17 cellular contexts compared by ENCODE assay signal in the genomic region with DNA sequence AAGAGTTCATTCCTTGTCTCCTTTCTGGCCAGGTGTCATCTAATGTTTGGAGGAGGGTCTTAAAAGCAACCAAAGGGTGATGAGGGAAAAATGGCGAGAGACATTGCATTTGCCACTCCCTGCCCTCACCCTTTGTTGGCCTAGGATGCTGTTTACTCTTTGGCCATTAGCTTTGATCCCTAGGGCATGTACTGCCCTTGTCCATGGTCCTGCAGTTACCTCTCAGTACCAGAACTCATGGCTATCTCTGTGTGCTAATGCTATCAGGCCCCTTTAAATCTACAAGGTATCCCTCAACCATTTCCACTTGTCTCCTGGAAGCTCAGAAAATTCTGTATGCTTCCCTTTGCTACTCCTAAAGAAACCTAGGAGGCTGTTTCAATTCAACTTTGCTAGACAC.
DNase-seq lines count a peak whose midpoint lies in the region; ATAC-seq and TF ChIP-seq lines count a peak whose summit lies in the region.
"Had no signal": no experiment of that assay in that cellular context is flagged by ENCODE, and none has a peak within 500 bp of the region (broad histone marks: within the 10 kb centered on the region; RNA-seq: fewer than 3 reads in every experiment).

No MANE protein-coding gene starts in this region.

- H3K36me3 Mint-ChIP-seq in activated naive CD4-positive, alpha-beta T cell treated with anti-CD3 and anti-CD28 coated beads, Interleukin-2, amount 50 U/mL, for 72 hours, result no peaks in the 10 kb centered on the region
- H3K36me3 Mint-ChIP-seq: CD8-positive, alpha-beta T cell had no signal

- H3K79me2 ChIP-seq in DND-41 (ENCODE audit: insufficient read depth, low read length), result no peaks in the 10 kb centered on the region
- H3K79me2 ChIP-seq in mammary epithelial cell (ENCODE audit: insufficient read depth, low read length), result no peaks in the 10 kb centered on the region

- no TSS peak for BruUV-seq in mammary epithelial cell (replicated peaks; lab: Mats Ljungman, UMichigan)

- dilution Hi-C loops in mammary epithelial cell (cut with HindIII; ENCODE audit: low sequenced_read_pairs), result no loop called here

- H3K4me2 ChIP-seq in DND-41 (ENCODE audit: insufficient read depth, low read length) (no peak overlapping the region), mammary epithelial cell (ENCODE audit: insufficient read depth, low read depth, low read length) (no peak overlapping the region)

- H3K4me1 ChIP-seq in DND-41 (ENCODE audit: insufficient read depth, low read length) (no peaks in the 10 kb centered on the region), mammary epithelial cell (ENCODE audit: insufficient read depth, low read length) (no peaks in the 10 kb centered on the region)
- H3K4me1 ChIP-seq: esophagus squamous epithelium had no signal

- TF ChIP-seq CTCF in DND-41 (IDR thresholded peaks at IDR 0.05; ENCODE audit: borderline replicate concordance, extremely low read depth, low read length, poor library complexity, severe bottlenecking), result no peak
- TF ChIP-seq CTCF in NB4 (IDR thresholded peaks at IDR 0.05; ENCODE audit: low read depth, low read length), result no peak
- TF ChIP-seq CTCF in mammary epithelial cell (conservative IDR thresholded peaks at IDR 0.05 in 1 of 2, IDR thresholded peaks at IDR 0.05 in 1 of 2; ENCODE audit: extremely low read depth in 1 of 2, insufficient read depth in 1 of 2, low read depth in 1 of 2, low read length in 2 of 2), result no peak

- H3K9ac ChIP-seq in DND-41 (ENCODE audit: low read depth, low read length) (no peak overlapping the region), mammary epithelial cell (ENCODE audit: insufficient read depth, low read length) (no peak overlapping the region)

- intact Hi-C loops in mammary epithelial cell (cut with micrococcal nuclease), result no loop called here

- WGBS in mammary epithelial cell (ENCODE audit: low coverage, missing lambda C conversion rate), result 29% methylated on average over 1 of the region's 1 CpG

- no peak overlapping the region for H3K27ac ChIP-seq in DND-41 (ENCODE audit: low read length)
- H3K27ac ChIP-seq in mammary epithelial cell (ENCODE audit: insufficient read depth, low read depth, low read length), result no peak overlapping the region
- H3K27ac ChIP-seq: dorsolateral prefrontal cortex, esophagus squamous epithelium had no signal

- ATAC-seq in DND-41 (ENCODE audit: insufficient read depth, low read depth) (no peak), left lobe of liver (peak; percentile 62), GM19455 (IDR thresholded peaks at IDR 0.05; ENCODE audit: unreplicated experiment) (no peak)
- no peak for ATAC-seq in activated naive CD4-positive, alpha-beta T cell treated with anti-CD3 and anti-CD28 coated beads, Interleukin-2, amount 50 U/mL, for 72 hours
- ATAC-seq: activated CD4-positive, alpha-beta T cell treated with anti-CD3 and anti-CD28 coated beads for 36 hours; CD8-positive, alpha-beta T cell; stimulated activated naive CD8-positive, alpha-beta T cell treated with anti-CD3 and anti-CD28 coated beads, Interleukin-15, amount 100 ng/mL, for 72 hours had no signal

- TF ChIP-seq POLR2A in NB4 (IDR thresholded peaks at IDR 0.05; ENCODE audit: extremely low read depth, insufficient read length), result no peak

- H3K36me3 ChIP-seq in DND-41 (ENCODE audit: insufficient read depth, low read length), result no peaks in the 10 kb centered on the region
- H3K36me3 ChIP-seq in mammary epithelial cell (ENCODE audit: insufficient read depth, low read length), result no peaks in the 10 kb centered on the region
- H3K36me3 ChIP-seq: esophagus squamous epithelium had no signal

- no peaks in the 10 kb centered on the region for H4K20me1 ChIP-seq in DND-41 (ENCODE audit: insufficient read depth, low read length)
- H4K20me1 ChIP-seq in mammary epithelial cell (ENCODE audit: insufficient read depth, low read length), result no peaks in the 10 kb centered on the region

- H3K9me3 ChIP-seq in DND-41 (ENCODE audit: insufficient read depth, low read length, severe bottlenecking) (no peaks in the 10 kb centered on the region), mammary epithelial cell (replicated peaks; ENCODE audit: insufficient read depth, low read length) (no peaks in the 10 kb centered on the region)
- H3K9me3 ChIP-seq: esophagus squamous epithelium had no signal

- in situ Hi-C loops in mammary epithelial cell (cut with MboI; ENCODE audit: low sequenced_read_pairs in 2 of 2), result loop anchor here (25.0 kb wide), 2 partner anchors 318 to 518 kb away; no protein-coding TSS in a partner anchor

- no peak overlapping the region for H3K27ac Mint-ChIP-seq in activated naive CD4-positive, alpha-beta T cell treated with anti-CD3 and anti-CD28 coated beads, Interleukin-2, amount 50 U/mL, for 72 hours
- H3K27ac Mint-ChIP-seq: activated CD4-positive, alpha-beta T cell treated with anti-CD3 and anti-CD28 coated beads for 36 hours; activated naive CD4-positive, alpha-beta T cell treated with anti-CD3 and anti-CD28 coated beads for 36 hours; CD8-positive, alpha-beta T cell; stimulated activated naive CD8-positive, alpha-beta T cell treated with anti-CD3 and anti-CD28 coated beads, Interleukin-15, amount 100 ng/mL, for 72 hours had no signal

- H3K9me3 Mint-ChIP-seq in activated naive CD4-positive, alpha-beta T cell treated with anti-CD3 and anti-CD28 coated beads, Interleukin-2, amount 50 U/mL, for 72 hours, result no peaks in the 10 kb centered on the region
- H3K9me3 Mint-ChIP-seq: activated naive CD4-positive, alpha-beta T cell treated with anti-CD3 and anti-CD28 coated beads for 36 hours; CD8-positive, alpha-beta T cell; stimulated activated naive CD8-positive, alpha-beta T cell treated with anti-CD3 and anti-CD28 coated beads, Interleukin-15, amount 100 ng/mL, for 72 hours had no signal

- DNase-seq in DND-41, result peak; percentile 4
- DNase-seq in NB4 (ENCODE audit: low read depth), result peak; percentile 4
- peak; percentile 16 for DNase-seq in mammary epithelial cell
- DNase-seq in left lobe of liver (ENCODE audit: low spot score), result no peak
- no peak for DNase-seq in kidney glomerular epithelial cell (lab: John Stamatoyannopoulos, UW)
- no peak for DNase-seq in activated CD4-positive, alpha-beta T cell treated with anti-CD3 and anti-CD28 coated beads for 4 hours
- no peak for DNase-seq in activated naive CD4-positive, alpha-beta T cell treated with anti-CD3 and anti-CD28 coated beads, Interleukin-2, amount 50 U/mL, for 72 hours (ENCODE audit: low spot score in 2 of 2)
- DNase-seq: activated CD4-positive, alpha-beta T cell treated with anti-CD3 and anti-CD28 coated beads for 36 hours; activated CD8-positive, alpha-beta memory T cell treated with anti-CD3 and anti-CD28 coated beads, Interleukin-2, amount 50 U/mL, for 48 hours; activated naive CD4-positive, alpha-beta T cell treated with anti-CD3 and anti-CD28 coated beads for 36 hours; CD8-positive, alpha-beta T cell; dorsolateral prefrontal cortex; esophagus squamous epithelium; NCI-H2029; NCI-H524; stimulated activated naive CD8-positive, alpha-beta T cell treated with anti-CD3 and anti-CD28 coated beads, Interleukin-15, amount 100 ng/mL, for 72 hours had no signal

- H3K27me3 ChIP-seq in DND-41 (ENCODE audit: insufficient read depth, low read length, poor library complexity), result peaks cover 6% of the 10 kb centered on the region
- H3K27me3 ChIP-seq in mammary epithelial cell (ENCODE audit: insufficient read depth, low read length), result no peaks in the 10 kb centered on the region
- H3K27me3 ChIP-seq: dorsolateral prefrontal cortex had no signal

- no peak overlapping the region for H3K4me3 ChIP-seq in DND-41 (ENCODE audit: low read depth in 1 of 2, low read length in 2 of 2)
- H3K4me3 ChIP-seq in NB4 (ENCODE audit: low read depth, low read length), result no peak overlapping the region
- H3K4me3 ChIP-seq in mammary epithelial cell (replicated peaks in 1 of 3; ENCODE audit: insufficient read depth in 1 of 3, low read depth in 2 of 3, low read length in 3 of 3), result no peak overlapping the region
- H3K4me3 ChIP-seq: dorsolateral prefrontal cortex, esophagus squamous epithelium had no signal

- no peak overlapping the region for H2AFZ ChIP-seq in DND-41 (ENCODE audit: low read depth, low read length)
- no peak overlapping the region for H2AFZ ChIP-seq in mammary epithelial cell (ENCODE audit: low read depth, low read length)

- CTCF ChIA-PET in mammary epithelial cell (lab: Charles Lee; ENCODE audit: low non-redundant PET), result no interaction called here

Comparison
In these comparisons a context has a peak if more than half of its experiments do, and no peak if none do; other contexts are left out.
1. DNase-seq: peak in DND-41 (single experiment), NB4 (single experiment) and mammary epithelial cell (single experiment); none in left lobe of liver (single experiment), kidney glomerular epithelial cell (single experiment), activated CD4-positive, alpha-beta T cell treated with anti-CD3 and anti-CD28 coated beads for 4 hours (0 of 2) and activated naive CD4-positive, alpha-beta T cell treated with anti-CD3 and anti-CD28 coated beads, Interleukin-2, amount 50 U/mL, for 72 hours (0 of 2).